ENCODE assay signal across 1 cellular context in genomic region chr18:33761363-33761762, GRCh38.
TF ChIP-seq lines count a peak whose summit lies in the region.

No MANE protein-coding gene starts in this region.

TF ChIP-seq in liver, 16 proteins besides CTCF, POLR2A, EP300 and RAD21 (continued from another document):
- TF ChIP-seq MAX (IDR thresholded peaks at IDR 0.05) (no peak), EGR1 (IDR thresholded peaks at IDR 0.05; ENCODE audit: low read depth in 2 of 2) (no peak)
